8 cellular contexts compared by ENCODE assay signal in the genomic region with DNA sequence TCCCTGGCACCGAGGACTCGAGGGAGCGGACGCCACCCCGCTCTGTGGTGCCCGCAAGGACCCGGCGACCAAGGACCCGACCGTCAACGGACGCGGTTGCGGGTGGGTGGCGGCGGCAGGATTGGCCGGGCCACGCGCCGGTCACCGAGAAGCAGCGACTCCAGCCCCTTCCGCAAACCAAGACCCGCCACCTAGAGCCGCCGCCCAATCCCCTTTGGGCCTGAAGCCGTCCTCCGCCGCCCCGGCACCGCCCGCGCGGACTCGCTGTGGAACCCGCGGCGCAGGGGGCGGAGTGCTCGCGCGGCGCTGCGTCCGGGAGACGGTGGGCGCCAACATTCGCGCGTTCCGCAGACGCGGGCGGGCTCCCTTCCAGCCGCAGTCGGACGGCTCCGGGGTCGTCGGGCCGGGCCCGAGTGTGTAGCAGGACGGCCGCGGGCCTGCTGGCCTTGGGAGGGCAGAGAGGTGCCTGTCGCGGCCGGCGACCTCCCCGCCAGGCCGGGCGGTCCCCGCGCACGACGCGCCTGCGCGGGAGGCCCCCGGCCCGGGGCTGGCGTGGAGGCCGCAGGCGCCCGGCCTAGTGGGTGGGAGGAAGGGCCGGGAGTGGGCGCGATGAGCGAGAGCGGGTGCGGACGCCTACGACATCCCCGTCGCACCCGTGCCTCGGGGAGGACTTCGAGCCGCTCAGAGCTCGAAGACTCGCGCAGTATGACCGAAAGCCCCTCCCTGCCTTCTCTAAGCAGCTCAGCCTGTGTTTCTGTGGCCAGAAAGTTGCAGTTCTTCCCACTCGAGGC. TPM values are rescaled to one million over a fixed set of nuclear protein-coding genes. Genes with fewer than 3 reads are reported as not detected.
A peak's percentile ranks its signal among the peaks of the same experiment; 100 is the strongest.
DNase-seq lines count a peak whose midpoint lies in the region; ATAC-seq and TF ChIP-seq lines count a peak whose summit lies in the region.

TSS of gene FAM228B (plus strand) at position 258 of the 791 bp plus-strand sequence. CDS start 893 bp downstream, outside the sequence.
A gene with protein sequence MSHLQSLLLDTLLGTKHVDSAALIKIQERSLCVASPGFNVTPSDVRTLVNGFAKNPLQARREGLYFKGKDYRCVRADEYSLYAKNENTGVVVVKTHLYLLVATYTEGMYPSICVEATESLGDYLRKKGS (minus strand): TSS at position 123 of the 791 bp plus-strand sequence. CDS start 799 bp downstream, outside the sequence.

- no peak for TF ChIP-seq CTCF in activated CD8-positive, alpha-beta T cell treated with anti-CD3 and anti-CD28 coated beads for 36 hours (IDR thresholded peaks at IDR 0.05)

- peak within 1 kb of the TSS; percentile 11 to 55 (median 40) for H3K27ac Mint-ChIP-seq in CD4-positive, CD25-positive, alpha-beta regulatory T cell
- peak within 1 kb of the TSS; percentile 71 for H3K27ac Mint-ChIP-seq in activated CD8-positive, alpha-beta T cell treated with anti-CD3 and anti-CD28 coated beads for 36 hours
- H3K27ac Mint-ChIP-seq in memory B cell = peak within 1 kb of the TSS; percentile 92

- H3K9me3 ChIP-seq in CD4-positive, CD25-positive, alpha-beta regulatory T cell (ENCODE audit: control insufficient read depth in 2 of 2, low read length in 2 of 2) = no peaks in the 10 kb centered on the region

- POLR2A ChIA-PET in activated CD8-positive, alpha-beta T cell treated with anti-CD3 and anti-CD28 coated beads for 36 hours (lab: Charles Lee) = interaction anchor here (0.7 to 2.2 kb wide), 5 partner anchors 12 to 303 kb away, joined by 3 to 7 read pairs (median 5); partner anchors contain the start of genes ATAD2B and TP53I3

- H3K9me3 Mint-ChIP-seq in CD4-positive, CD25-positive, alpha-beta regulatory T cell = no peaks in the 10 kb centered on the region
- no peaks in the 10 kb centered on the region for H3K9me3 Mint-ChIP-seq in activated CD8-positive, alpha-beta T cell treated with anti-CD3 and anti-CD28 coated beads for 36 hours
- no peaks in the 10 kb centered on the region for H3K9me3 Mint-ChIP-seq in memory B cell

- CTCF ChIA-PET in activated CD8-positive, alpha-beta T cell treated with anti-CD3 and anti-CD28 coated beads for 36 hours (lab: Charles Lee) = interaction anchor here (0.6 to 2.7 kb wide), 6 partner anchors 12 to 1254 kb away, joined by 3 to 18 read pairs (median 4); partner anchors contain the start of genes ATAD2B and TP53I3

- H3K4me3 ChIP-seq in CD4-positive, CD25-positive, alpha-beta regulatory T cell (ENCODE audit: low read depth, low read length) = peak within 1 kb of the TSS; percentile 68

- peak; percentile 22 to 79 (median 46) for DNase-seq in CD4-positive, CD25-positive, alpha-beta regulatory T cell
- DNase-seq in NCI-H526 treated with DMSO at 0.1 percent for 48 hours (lab: John Stamatoyannopoulos, UW) (peak; percentile 81), memory B cell (ENCODE audit: low spot score in 2 of 2) (peak; percentile 65 to 73)
- peak; percentile 76 for DNase-seq in activated CD8-positive, alpha-beta T cell treated with anti-CD3 and anti-CD28 coated beads for 36 hours
- DNase-seq in effector CD8-positive, alpha-beta T cell (lab: John Stamatoyannopoulos, UW) = peak; percentile 23
- DNase-seq in stimulated activated CD8-positive, alpha-beta memory T cell treated with anti-CD3 and anti-CD28 coated beads, Interleukin-12 subunit alpha, Interleukin-12 subunit beta, amount 100 ng/mL, for 24 hours (ENCODE audit: extremely low read depth) = peak; percentile 43

- H3K27me3 ChIP-seq in CD4-positive, CD25-positive, alpha-beta regulatory T cell (ENCODE audit: control insufficient read depth, insufficient read depth, low read length) = no peaks in the 10 kb centered on the region

- H3K27me3 Mint-ChIP-seq in CD4-positive, CD25-positive, alpha-beta regulatory T cell = peaks cover 4% of the 10 kb centered on the region
- no peaks in the 10 kb centered on the region for H3K27me3 Mint-ChIP-seq in activated CD8-positive, alpha-beta T cell treated with anti-CD3 and anti-CD28 coated beads for 36 hours
- no peaks in the 10 kb centered on the region for H3K27me3 Mint-ChIP-seq in memory B cell

- peak within 1 kb of the TSS; percentile 85 to 94 (median 86) for H3K4me3 Mint-ChIP-seq in CD4-positive, CD25-positive, alpha-beta regulatory T cell
- H3K4me3 Mint-ChIP-seq in activated CD8-positive, alpha-beta T cell treated with anti-CD3 and anti-CD28 coated beads for 36 hours = peak within 1 kb of the TSS; percentile 78
- peak within 1 kb of the TSS; percentile 88 for H3K4me3 Mint-ChIP-seq in memory B cell

- ATAC-seq in CD4-positive, CD25-positive, alpha-beta regulatory T cell (ENCODE audit: low read depth in 2 of 2) = peak; percentile 83 to 86
- ATAC-seq in GM19351 (IDR thresholded peaks at IDR 0.05; ENCODE audit: unreplicated experiment) (peak; percentile 87), HG03460 (IDR thresholded peaks at IDR 0.05; ENCODE audit: unreplicated experiment) (peak; percentile 88), memory B cell (ENCODE audit: low read depth) (peak; percentile 89)
- peak; percentile 92 for ATAC-seq in activated CD8-positive, alpha-beta T cell treated with anti-CD3 and anti-CD28 coated beads for 36 hours

- peaks cover 6% of the 10 kb centered on the region for H3K4me1 ChIP-seq in CD4-positive, CD25-positive, alpha-beta regulatory T cell (ENCODE audit: control insufficient read depth, insufficient read depth, low read length, poor library complexity, severe bottlenecking)

- H3K36me3 ChIP-seq in CD4-positive, CD25-positive, alpha-beta regulatory T cell (ENCODE audit: control insufficient read depth, insufficient read depth, low read length) = no peaks in the 10 kb centered on the region

- H3K27ac ChIP-seq in CD4-positive, CD25-positive, alpha-beta regulatory T cell (ENCODE audit: insufficient read depth, low read length, poor library complexity, severe bottlenecking) = no peak within 1 kb of the TSS

- peaks cover 8 to 24% (median 16%) of the 10 kb centered on the region in 4 donors for H3K4me1 Mint-ChIP-seq in CD4-positive, CD25-positive, alpha-beta regulatory T cell
- peaks cover 17% of the 10 kb centered on the region for H3K4me1 Mint-ChIP-seq in activated CD8-positive, alpha-beta T cell treated with anti-CD3 and anti-CD28 coated beads for 36 hours (ENCODE audit: low read depth)
- H3K4me1 Mint-ChIP-seq in memory B cell = peaks cover 14% of the 10 kb centered on the region

- intact Hi-C loops in activated CD8-positive, alpha-beta T cell treated with anti-CD3 and anti-CD28 coated beads for 36 hours (cut with micrococcal nuclease) = no loop called here

- no peaks in the 10 kb centered on the region for H3K36me3 Mint-ChIP-seq in CD4-positive, CD25-positive, alpha-beta regulatory T cell
- H3K36me3 Mint-ChIP-seq in activated CD8-positive, alpha-beta T cell treated with anti-CD3 and anti-CD28 coated beads for 36 hours (ENCODE audit: low read depth) = no peaks in the 10 kb centered on the region
- H3K36me3 Mint-ChIP-seq in memory B cell = no peaks in the 10 kb centered on the region

RNA-seq across cellular contexts. Expression of gene FAM228B, which starts in this region (rescaled TPM):
- 11.6 TPM for total RNA-seq in CD4-positive, CD25-positive, alpha-beta regulatory T cell
- 1 to 10 TPM; 3.5 to 4.8 (median 4.1) TPM for polyA plus RNA-seq in CD4-positive, CD25-positive, alpha-beta regulatory T cell
- 1 to 10 TPM; 4.5 to 5.7 TPM for total RNA-seq in activated CD8-positive, alpha-beta T cell treated with anti-CD3 and anti-CD28 coated beads for 36 hours

RNA-seq across cellular contexts. Expression of the second gene that starts in this region (rescaled TPM):
- not detected for total RNA-seq in CD4-positive, CD25-positive, alpha-beta regulatory T cell
- not detected for polyA plus RNA-seq in CD4-positive, CD25-positive, alpha-beta regulatory T cell
- not detected for total RNA-seq in activated CD8-positive, alpha-beta T cell treated with anti-CD3 and anti-CD28 coated beads for 36 hours

Comparison
In these comparisons a context has a peak if more than half of its experiments do, and no peak if none do; other contexts are left out.
1. DNase-seq: peak in every context shown above with its lines; median percentile 81 in NCI-H526 treated with DMSO at 0.1 percent for 48 hours; 76 in activated CD8-positive, alpha-beta T cell treated with anti-CD3 and anti-CD28 coated beads for 36 hours; 69 in memory B cell; 46 in CD4-positive, CD25-positive, alpha-beta regulatory T cell; 43 in stimulated activated CD8-positive, alpha-beta memory T cell treated with anti-CD3 and anti-CD28 coated beads, Interleukin-12 subunit alpha, Interleukin-12 subunit beta, amount 100 ng/mL, for 24 hours; 23 in effector CD8-positive, alpha-beta T cell.
2. H3K27ac Mint-ChIP-seq: peak in every context shown above with its lines; median percentile 92 in memory B cell; 71 in activated CD8-positive, alpha-beta T cell treated with anti-CD3 and anti-CD28 coated beads for 36 hours; 40 in CD4-positive, CD25-positive, alpha-beta regulatory T cell.